Comparison of ENCODE assay signal across 12 cellular contexts in genomic region chr14:64611358-64612020, GRCh38.
A peak's percentile ranks its signal among the peaks of the same experiment; 100 is the strongest.
DNase-seq lines count a peak whose midpoint lies in the region; ATAC-seq and TF ChIP-seq lines count a peak whose summit lies in the region.
"Had no signal": no experiment of that assay in that cellular context is flagged by ENCODE, and none has a peak within 500 bp of the region (broad histone marks: within the 10 kb centered on the region; RNA-seq: fewer than 3 reads in every experiment).

No MANE protein-coding gene starts in this region.

- no peak overlapping the region for H3K9ac ChIP-seq in fibroblast of lung (ENCODE audit: insufficient read depth, low read length)

- peak overlapping the region; percentile 83 for H3K27ac ChIP-seq in fibroblast of lung (ENCODE audit: insufficient read depth, low read length)

- H2AFZ ChIP-seq in fibroblast of lung (ENCODE audit: low read length) = peak overlapping the region; percentile 33

- H3K36me3 ChIP-seq in fibroblast of lung (ENCODE audit: control insufficient read depth, insufficient read depth, low read length) = no peaks in the 10 kb centered on the region
- H3K36me3 ChIP-seq: gastrocnemius medialis had no signal

- TF ChIP-seq CTCF in fibroblast of lung (conservative IDR thresholded peaks at IDR 0.05 in 1 of 2, IDR thresholded peaks at IDR 0.05 in 1 of 2; ENCODE audit: low read depth in 1 of 2, low read length in 2 of 2) (no peak), omental fat pad (IDR thresholded peaks at IDR 0.05) (no peak)

- ATAC-seq in omental fat pad (ENCODE audit: low FRiP score) (peak; percentile 42), HG03045 (IDR thresholded peaks at IDR 0.05; ENCODE audit: unreplicated experiment) (no peak)
- ATAC-seq: gastrocnemius medialis had no signal

- H3K9me3 ChIP-seq in fibroblast of lung (ENCODE audit: control insufficient read depth, insufficient read depth, low read depth, low read length) = no peaks in the 10 kb centered on the region
- H3K9me3 ChIP-seq: gastrocnemius medialis had no signal

- intact Hi-C loops in posterior vena cava (cut with DNase I) = no loop called here

- H4K20me1 ChIP-seq in fibroblast of lung (ENCODE audit: control insufficient read depth, extremely low read depth, insufficient read depth, low read length) = no peaks in the 10 kb centered on the region

- no peaks in the 10 kb centered on the region for H3K27me3 ChIP-seq in fibroblast of lung (ENCODE audit: control insufficient read depth, insufficient read depth, low read length)
- H3K27me3 ChIP-seq: gastrocnemius medialis had no signal

- H3K4me1 ChIP-seq in fibroblast of lung (ENCODE audit: control insufficient read depth, extremely low read depth, insufficient read depth, low read length) = peaks cover 21% of the 10 kb centered on the region

- peak overlapping the region; percentile 72 for H3K4me2 ChIP-seq in fibroblast of lung (ENCODE audit: extremely low read depth, insufficient read depth, low read length)

- H3K4me3 ChIP-seq in fibroblast of lung (replicated peaks in 1 of 4; ENCODE audit: control extremely low read depth in 1 of 4, insufficient read depth in 1 of 4, low read depth in 3 of 4, low read length in 4 of 4) = no peak overlapping the region
- H3K4me3 ChIP-seq: gastrocnemius medialis had no signal

- DNase-seq in AG08395 (ENCODE audit: low spot score) = peak; percentile 39
- DNase-seq in NCI-H2196 (lab: John Stamatoyannopoulos, UW; ENCODE audit: unreplicated experiment) = peak; percentile 41
- peak in 1 of 2 donors; percentile 63 for DNase-seq in fibroblast of lung (ENCODE audit: low read depth in 2 of 2)
- DNase-seq in omental fat pad (ENCODE audit: low spot score) = no peak
- DNase-seq in activated effector memory CD4-positive, alpha-beta T cell treated with anti-CD3 and anti-CD28 coated beads, Interleukin-2, amount 50 U/mL, for 16 hours = no peak
- no peak for DNase-seq in islet precursor cell
- DNase-seq in posterior vena cava (ENCODE audit: low spot score) = no peak
- DNase-seq: activated CD4-positive, alpha-beta memory T cell treated with anti-CD3 and anti-CD28 coated beads, Interleukin-2, amount 10 ng/mL, durations not matched to agents 7 days and 5 days; gastrocnemius medialis; naive B cell; NCI-H1694 had no signal

- no peaks in the 10 kb centered on the region for H3K79me2 ChIP-seq in fibroblast of lung (ENCODE audit: control insufficient read depth, insufficient read depth, low read length)

Comparison
In these comparisons a context has a peak if more than half of its experiments do, and no peak if none do; other contexts are left out.
1. DNase-seq: peak in AG08395 (single experiment) and NCI-H2196 (single experiment); none in omental fat pad (single experiment), activated effector memory CD4-positive, alpha-beta T cell treated with anti-CD3 and anti-CD28 coated beads, Interleukin-2, amount 50 U/mL, for 16 hours (single experiment), islet precursor cell (single experiment) and posterior vena cava (single experiment).